Comparison of ENCODE assay signal across 13 cellular contexts in the genomic region with DNA sequence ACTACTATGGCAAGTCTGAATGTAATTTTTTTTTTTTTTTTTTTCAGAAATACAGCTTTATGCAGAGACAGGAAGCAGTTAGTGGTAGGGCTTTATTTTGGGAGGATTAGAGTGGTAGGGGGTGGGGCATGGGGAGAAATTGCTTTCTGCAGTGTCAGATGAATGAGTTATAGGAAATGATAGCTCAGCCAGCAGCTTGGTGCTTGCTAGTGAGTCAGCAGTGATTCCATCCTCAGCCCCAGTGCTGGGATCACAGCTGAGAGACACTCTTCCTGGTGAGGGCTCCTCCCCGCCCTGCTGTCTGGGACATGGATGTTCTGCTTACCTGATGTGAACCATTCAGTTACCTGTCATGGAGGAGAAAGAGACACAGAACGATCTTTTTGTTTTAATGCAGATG. TPM values are rescaled to one million over a fixed set of nuclear protein-coding genes. Genes with fewer than 3 reads are reported as not detected.
DNase-seq lines count a peak whose midpoint lies in the region; ATAC-seq and TF ChIP-seq lines count a peak whose summit lies in the region.
"Had no signal": no experiment of that assay in that cellular context is flagged by ENCODE, and none has a peak within 500 bp of the region (broad histone marks: within the 10 kb centered on the region; RNA-seq: fewer than 3 reads in every experiment).

No MANE protein-coding gene starts in this region.

- H3K4me1 Mint-ChIP-seq in MCF 10A (ENCODE audit: insufficient read depth, unreplicated experiment) = peaks cover 5% of the 10 kb centered on the region

- no peaks in the 10 kb centered on the region for H4K20me1 ChIP-seq in hepatocyte (ENCODE audit: insufficient read depth, poor library complexity, severe bottlenecking)

- no peak for TF ChIP-seq POLR2A in breast epithelium (IDR thresholded peaks at IDR 0.05)
- no peak for TF ChIP-seq POLR2A in transverse colon (IDR thresholded peaks at IDR 0.05)

- TF ChIP-seq CTCF in MCF 10A (IDR thresholded peaks at IDR 0.05; ENCODE audit: unreplicated experiment) = no peak
- no peak for TF ChIP-seq CTCF in breast epithelium (IDR thresholded peaks at IDR 0.05)
- TF ChIP-seq CTCF in hepatocyte (IDR thresholded peaks at IDR 0.05; ENCODE audit: poor library complexity) = no peak
- TF ChIP-seq CTCF in transverse colon (IDR thresholded peaks at IDR 0.05) = no peak

- no peak overlapping the region for H3K4me3 Mint-ChIP-seq in MCF 10A (ENCODE audit: unreplicated experiment)
- H3K4me3 Mint-ChIP-seq: endodermal cell had no signal

- peaks cover 5 to 23% of the 10 kb centered on the region in 2 donors for H3K9me3 ChIP-seq in breast epithelium
- peaks cover 18% of the 10 kb centered on the region for H3K9me3 ChIP-seq in hepatocyte (ENCODE audit: low read depth)
- H3K9me3 ChIP-seq in transverse colon = peaks cover 21 to 22% of the 10 kb centered on the region in 2 donors
- H3K9me3 ChIP-seq: A549 had no signal

- ATAC-seq in HG02973 (IDR thresholded peaks at IDR 0.05; ENCODE audit: unreplicated experiment) = no peak
- ATAC-seq: A549 had no signal

- no peak overlapping the region for H3K4me3 ChIP-seq in breast epithelium
- H3K4me3 ChIP-seq in hepatocyte = no peak overlapping the region
- H3K4me3 ChIP-seq in transverse colon = no peak overlapping the region
- H3K4me3 ChIP-seq: A549, upper lobe of left lung had no signal

- H3K9me2 ChIP-seq in hepatocyte (replicated peaks; ENCODE audit: insufficient read depth) = no peaks in the 10 kb centered on the region

- H3K4me2 ChIP-seq in hepatocyte = no peak overlapping the region
- H3K4me2 ChIP-seq: A549 had no signal

- 76% methylated on average over 2 of the region's 2 CpGs for WGBS in hepatocyte (ENCODE audit: low lambda C conversion rate, missing lambda C conversion rate)
- WGBS in transverse colon (ENCODE audit: low coverage in 1 of 2), 2 donors = 50 to 72% methylated on average over 1 to 2 of the region's 2 CpGs

- no peaks in the 10 kb centered on the region for H3K4me1 ChIP-seq in breast epithelium
- no peaks in the 10 kb centered on the region for H3K4me1 ChIP-seq in hepatocyte (ENCODE audit: insufficient read depth)
- H3K4me1 ChIP-seq in transverse colon = peaks cover 0 to 5% (median 0%) of the 10 kb centered on the region in 4 donors
- H3K4me1 ChIP-seq: A549, upper lobe of left lung had no signal

- in situ Hi-C loops in transverse colon (cut with MboI; ENCODE audit: low pct_ligation_motif_present in 1 of 4, low pct_unique_long_range_greater_than_20kb in 1 of 4, low sequenced_read_pairs in 3 of 4) = no loop called here

- H3K27me3 ChIP-seq in breast epithelium = no peaks in the 10 kb centered on the region
- H3K27me3 ChIP-seq in hepatocyte = no peaks in the 10 kb centered on the region
- no peaks in the 10 kb centered on the region for H3K27me3 ChIP-seq in transverse colon
- H3K27me3 ChIP-seq: upper lobe of left lung had no signal

- intact Hi-C loops in MCF 10A (cut with micrococcal nuclease) (loop anchor here (10.0 kb wide), 1 partner anchor 68 kb away; no protein-coding TSS in a partner anchor), breast epithelium (cut with DNase I; ENCODE audit: low total_unique reads) (no loop called here), transverse colon (cut with DNase I; ENCODE audit: low total_unique reads) (loop anchor here (1.0 kb wide), 1 partner anchor 39 kb away; no protein-coding TSS in a partner anchor)

- no peaks in the 10 kb centered on the region for H3K27me3 Mint-ChIP-seq in MCF 10A (ENCODE audit: insufficient read depth, unreplicated experiment)

- peaks cover 30% of the 10 kb centered on the region for H3K9me3 Mint-ChIP-seq in MCF 10A (ENCODE audit: unreplicated experiment)

- H3K27ac ChIP-seq in breast epithelium (no peak overlapping the region), hepatocyte (peak overlapping the region; percentile 17), transverse colon (no peak overlapping the region)
- H3K27ac ChIP-seq: A549, upper lobe of left lung had no signal

- peaks cover 13% of the 10 kb centered on the region for H3K79me2 ChIP-seq in hepatocyte

- H3K36me3 ChIP-seq in breast epithelium (no peaks in the 10 kb centered on the region), hepatocyte (replicated peaks; ENCODE audit: insufficient read depth, low read depth) (no peaks in the 10 kb centered on the region), transverse colon (no peaks in the 10 kb centered on the region)
- H3K36me3 ChIP-seq: upper lobe of left lung had no signal

- POLR2A ChIA-PET in MCF 10A (lab: Yijun Ruan, JAX) = interaction anchor here (0.7 to 1.3 kb wide), 6 partner anchors 9 to 165 kb away, joined by 3 to 6 read pairs (median 3); no protein-coding TSS in a partner anchor

- H3K27ac Mint-ChIP-seq in MCF 10A (ENCODE audit: low read depth, unreplicated experiment) = no peak overlapping the region
- H3K27ac Mint-ChIP-seq: endodermal cell had no signal

- CTCF ChIA-PET in MCF 10A (lab: Yijun Ruan, JAX) = interaction anchor here (0.6 to 0.7 kb wide), 3 partner anchors 27 to 348 kb away, joined by 3 to 4 read pairs (median 3); no protein-coding TSS in a partner anchor

- no TSS peak for BruUV-seq in MCF 10A (replicated peaks; lab: Mats Ljungman, UMichigan)

- H3K36me3 Mint-ChIP-seq in MCF 10A (ENCODE audit: insufficient read depth, unreplicated experiment) = peaks cover 11% of the 10 kb centered on the region

- TF ChIP-seq EP300 in transverse colon (IDR thresholded peaks at IDR 0.05; ENCODE audit: low read depth) = no peak

- DNase-seq in MCF 10A (ENCODE audit: unreplicated experiment) (peak; percentile 57), breast epithelium (ENCODE audit: low spot score in 2 of 2) (no peak), amniotic stem cell (lab: John Stamatoyannopoulos, UW) (peak; percentile 91), hepatocyte (ENCODE audit: low spot score) (peak; percentile 51), transverse colon (peak; percentile 51), SKM-1 treated with dmso at 0.1 percent for 144 hours (lab: John Stamatoyannopoulos, UW; ENCODE audit: unreplicated experiment) (no peak), NCI-H1048 (lab: John Stamatoyannopoulos, UW) (no peak)
- DNase-seq: activated gamma-delta T cell; endodermal cell; stimulated activated CD4-positive, alpha-beta T cell treated with anti-CD3 and anti-CD28 coated beads, Interleukin-4, amount 100 ng/mL, for 4 hours; upper lobe of left lung had no signal

- H2AFZ ChIP-seq in hepatocyte = no peak overlapping the region

RNA-seq across cellular contexts. Expression of a gene that starts 39.6 kb away (rescaled TPM):
- total RNA-seq in MCF 10A (2022) (0.65 and 1.1 TPM in 2 replicates), breast epithelium (10 to 100 TPM in 2 of 3 donors, 1 to 10 TPM in 1; 3.0 to 22.8 (median 10.5) TPM), hepatocyte (28.1 and 34.1 TPM in 2 replicates), transverse colon (10 to 100 TPM; 23.3 to 59.4 (median 42.7) TPM)
- 18.9 and 23.4 TPM in 2 replicates for polyA plus RNA-seq in hepatocyte
- polyA plus RNA-seq: A549 had no signal

Comparison
In these comparisons a context has a peak if more than half of its experiments do, and no peak if none do; other contexts are left out.
1. DNase-seq: peak in MCF 10A (single experiment), amniotic stem cell (single experiment), hepatocyte (single experiment) and transverse colon (single experiment); none in breast epithelium (0 of 2), SKM-1 treated with dmso at 0.1 percent for 144 hours (single experiment) and NCI-H1048 (single experiment).